In genomic region chr7:50477640-50478039, GRCh38 we compare ENCODE assay signal across 1 cellular context.
TF ChIP-seq lines count a peak whose summit lies in the region.

No MANE protein-coding gene starts in this region.

TF ChIP-seq in HepG2, 621 proteins besides CTCF, POLR2A, EP300 and RAD21 (continues in another document):
- TF ChIP-seq POLR2AphosphoS2 (IDR thresholded peaks at IDR 0.05; ENCODE audit: low read depth, low read length), result no peak
- no peak for TF ChIP-seq PATZ1 (CRISPR knock-in tag; IDR thresholded peaks at IDR 0.05)
- 0 out of 2 replicates have a peak, but pooled peaks have one; percentile 56 for TF ChIP-seq HNF1B (CRISPR knock-in tag; IDR thresholded peaks at IDR 0.05)
- TF ChIP-seq FOXA1 (IDR thresholded peaks at IDR 0.05), result no peak
- 0 out of 2 replicates have a peak, but pooled peaks have one; percentile 9 for TF ChIP-seq FOXA1 (CRISPR knock-in tag; IDR thresholded peaks at IDR 0.05)
- TF ChIP-seq TCF7 (IDR thresholded peaks at IDR 0.05; ENCODE audit: low read depth), result peak; percentile 44; the same call in 1 of the 2 replicates
- no peak for TF ChIP-seq E2F2 (CRISPR knock-in tag; IDR thresholded peaks at IDR 0.05; ENCODE audit: borderline replicate concordance)
- TF ChIP-seq FOXA3 (CRISPR knock-in tag; IDR thresholded peaks at IDR 0.05), result peak; percentile 53; the same call in 1 of the 2 replicates
- TF ChIP-seq E2F1 (CRISPR knock-in tag; IDR thresholded peaks at IDR 0.05), result no peak
- TF ChIP-seq MBD4 (IDR thresholded peaks at IDR 0.05; ENCODE audit: borderline replicate concordance, low read length), result no peak
- TF ChIP-seq ZNF12 (CRISPR knock-in tag; IDR thresholded peaks at IDR 0.05), result peak; percentile 54; the same call in 1 of the 2 replicates
- 0 out of 2 replicates have a peak, but pooled peaks have one; percentile 30 for TF ChIP-seq ARID5B (CRISPR knock-in tag; IDR thresholded peaks at IDR 0.05)
- peak; percentile 86 for TF ChIP-seq ZBTB38 (CRISPR knock-in tag; IDR thresholded peaks at IDR 0.05)
- TF ChIP-seq PTBP1 (IDR thresholded peaks at IDR 0.05; ENCODE audit: low read depth, low read length, poor library complexity, severe bottlenecking), result no peak
- TF ChIP-seq FOXO1 (CRISPR knock-in tag; IDR thresholded peaks at IDR 0.05), result no peak
- TF ChIP-seq, protein P1, sequence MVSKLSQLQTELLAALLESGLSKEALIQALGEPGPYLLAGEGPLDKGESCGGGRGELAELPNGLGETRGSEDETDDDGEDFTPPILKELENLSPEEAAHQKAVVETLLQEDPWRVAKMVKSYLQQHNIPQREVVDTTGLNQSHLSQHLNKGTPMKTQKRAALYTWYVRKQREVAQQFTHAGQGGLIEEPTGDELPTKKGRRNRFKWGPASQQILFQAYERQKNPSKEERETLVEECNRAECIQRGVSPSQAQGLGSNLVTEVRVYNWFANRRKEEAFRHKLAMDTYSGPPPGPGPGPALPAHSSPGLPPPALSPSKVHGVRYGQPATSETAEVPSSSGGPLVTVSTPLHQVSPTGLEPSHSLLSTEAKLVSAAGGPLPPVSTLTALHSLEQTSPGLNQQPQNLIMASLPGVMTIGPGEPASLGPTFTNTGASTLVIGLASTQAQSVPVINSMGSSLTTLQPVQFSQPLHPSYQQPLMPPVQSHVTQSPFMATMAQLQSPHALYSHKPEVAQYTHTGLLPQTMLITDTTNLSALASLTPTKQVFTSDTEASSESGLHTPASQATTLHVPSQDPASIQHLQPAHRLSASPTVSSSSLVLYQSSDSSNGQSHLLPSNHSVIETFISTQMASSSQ (IDR thresholded peaks at IDR 0.05; ENCODE audit: low read depth), result peak; percentile 73; the same call in 1 of the 2 replicates
- TF ChIP-seq, protein P1 (CRISPR knock-in tag; IDR thresholded peaks at IDR 0.05; ENCODE audit: borderline replicate concordance), result no peak; the same call in 1 of the 2 replicates
- TF ChIP-seq FOSL2 (CRISPR knock-in tag; IDR thresholded peaks at IDR 0.05), result 0 out of 2 replicates have a peak, but pooled peaks have one; percentile 16
- TF ChIP-seq JARID2 (CRISPR knock-in tag; IDR thresholded peaks at IDR 0.05; ENCODE audit: insufficient replicate concordance), result no peak
- TF ChIP-seq, protein P2, sequence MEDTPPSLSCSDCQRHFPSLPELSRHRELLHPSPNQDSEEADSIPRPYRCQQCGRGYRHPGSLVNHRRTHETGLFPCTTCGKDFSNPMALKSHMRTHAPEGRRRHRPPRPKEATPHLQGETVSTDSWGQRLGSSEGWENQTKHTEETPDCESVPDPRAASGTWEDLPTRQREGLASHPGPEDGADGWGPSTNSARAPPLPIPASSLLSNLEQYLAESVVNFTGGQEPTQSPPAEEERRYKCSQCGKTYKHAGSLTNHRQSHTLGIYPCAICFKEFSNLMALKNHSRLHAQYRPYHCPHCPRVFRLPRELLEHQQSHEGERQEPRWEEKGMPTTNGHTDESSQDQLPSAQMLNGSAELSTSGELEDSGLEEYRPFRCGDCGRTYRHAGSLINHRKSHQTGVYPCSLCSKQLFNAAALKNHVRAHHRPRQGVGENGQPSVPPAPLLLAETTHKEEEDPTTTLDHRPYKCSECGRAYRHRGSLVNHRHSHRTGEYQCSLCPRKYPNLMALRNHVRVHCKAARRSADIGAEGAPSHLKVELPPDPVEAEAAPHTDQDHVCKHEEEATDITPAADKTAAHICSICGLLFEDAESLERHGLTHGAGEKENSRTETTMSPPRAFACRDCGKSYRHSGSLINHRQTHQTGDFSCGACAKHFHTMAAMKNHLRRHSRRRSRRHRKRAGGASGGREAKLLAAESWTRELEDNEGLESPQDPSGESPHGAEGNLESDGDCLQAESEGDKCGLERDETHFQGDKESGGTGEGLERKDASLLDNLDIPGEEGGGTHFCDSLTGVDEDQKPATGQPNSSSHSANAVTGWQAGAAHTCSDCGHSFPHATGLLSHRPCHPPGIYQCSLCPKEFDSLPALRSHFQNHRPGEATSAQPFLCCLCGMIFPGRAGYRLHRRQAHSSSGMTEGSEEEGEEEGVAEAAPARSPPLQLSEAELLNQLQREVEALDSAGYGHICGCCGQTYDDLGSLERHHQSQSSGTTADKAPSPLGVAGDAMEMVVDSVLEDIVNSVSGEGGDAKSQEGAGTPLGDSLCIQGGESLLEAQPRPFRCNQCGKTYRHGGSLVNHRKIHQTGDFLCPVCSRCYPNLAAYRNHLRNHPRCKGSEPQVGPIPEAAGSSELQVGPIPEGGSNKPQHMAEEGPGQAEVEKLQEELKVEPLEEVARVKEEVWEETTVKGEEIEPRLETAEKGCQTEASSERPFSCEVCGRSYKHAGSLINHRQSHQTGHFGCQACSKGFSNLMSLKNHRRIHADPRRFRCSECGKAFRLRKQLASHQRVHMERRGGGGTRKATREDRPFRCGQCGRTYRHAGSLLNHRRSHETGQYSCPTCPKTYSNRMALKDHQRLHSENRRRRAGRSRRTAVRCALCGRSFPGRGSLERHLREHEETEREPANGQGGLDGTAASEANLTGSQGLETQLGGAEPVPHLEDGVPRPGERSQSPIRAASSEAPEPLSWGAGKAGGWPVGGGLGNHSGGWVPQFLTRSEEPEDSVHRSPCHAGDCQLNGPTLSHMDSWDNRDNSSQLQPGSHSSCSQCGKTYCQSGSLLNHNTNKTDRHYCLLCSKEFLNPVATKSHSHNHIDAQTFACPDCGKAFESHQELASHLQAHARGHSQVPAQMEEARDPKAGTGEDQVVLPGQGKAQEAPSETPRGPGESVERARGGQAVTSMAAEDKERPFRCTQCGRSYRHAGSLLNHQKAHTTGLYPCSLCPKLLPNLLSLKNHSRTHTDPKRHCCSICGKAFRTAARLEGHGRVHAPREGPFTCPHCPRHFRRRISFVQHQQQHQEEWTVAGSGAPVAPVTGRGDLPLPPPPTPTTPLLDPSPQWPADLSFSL (CRISPR knock-in tag; IDR thresholded peaks at IDR 0.05), result no peak
- TF ChIP-seq ZMYM2 (CRISPR knock-in tag; IDR thresholded peaks at IDR 0.05), result 0 out of 2 replicates have a peak, but pooled peaks have one; percentile 33
- no peak for TF ChIP-seq ZNF280B (CRISPR knock-in tag; IDR thresholded peaks at IDR 0.05; ENCODE audit: borderline replicate concordance)
- TF ChIP-seq MAX (IDR thresholded peaks at IDR 0.05), result peak; percentile 27; the same call in 1 of the 2 replicates
- no peak for TF ChIP-seq FOXM1 (CRISPR knock-in tag; IDR thresholded peaks at IDR 0.05)
- TF ChIP-seq NFIC (IDR thresholded peaks at IDR 0.05; ENCODE audit: low read length), result no peak
- TF ChIP-seq ZNF460 (CRISPR knock-in tag; IDR thresholded peaks at IDR 0.05; ENCODE audit: borderline replicate concordance), result peak; percentile 64; the same call in 1 of the 2 replicates
- TF ChIP-seq ZNF740 (CRISPR knock-in tag; IDR thresholded peaks at IDR 0.05), result no peak
- TF ChIP-seq GATAD2A (CRISPR knock-in tag; IDR thresholded peaks at IDR 0.05), result peak; percentile 32; the same call in 1 of the 2 replicates
